ENCODE assay signal across 10 cellular contexts in genomic region chr11:32792111-32792947, GRCh38. TPM values are rescaled to one million over a fixed set of nuclear protein-coding genes. Genes with fewer than 3 reads are reported as not detected.
DNase-seq lines count a peak whose midpoint lies in the region; ATAC-seq and TF ChIP-seq lines count a peak whose summit lies in the region.
"Had no signal": no experiment of that assay in that cellular context is flagged by ENCODE, and none has a peak within 500 bp of the region (broad histone marks: within the 10 kb centered on the region; RNA-seq: fewer than 3 reads in every experiment).

No MANE protein-coding gene starts in this region.

- POLR2A ChIA-PET in activated CD8-positive, alpha-beta T cell treated with anti-CD3 and anti-CD28 coated beads, Interleukin-2, amount 10 ng/mL, durations not matched to agents 7 days and 5 days (lab: Charles Lee): no interaction called here

- H3K9me3 ChIP-seq in HUES64 (ENCODE audit: insufficient read depth, low read depth, low read length): no peaks in the 10 kb centered on the region
- no peaks in the 10 kb centered on the region for H3K9me3 ChIP-seq in hepatocyte (ENCODE audit: low read depth)
- no peaks in the 10 kb centered on the region for H3K9me3 ChIP-seq in WERI-Rb-1 (ENCODE audit: severe bottlenecking)
- no peaks in the 10 kb centered on the region for H3K9me3 ChIP-seq in ovary

- peak overlapping the region; percentile 63 for H3K4me2 ChIP-seq in hepatocyte

- H2AFZ ChIP-seq in hepatocyte: no peak overlapping the region

- H3K36me3 Mint-ChIP-seq in activated CD8-positive, alpha-beta T cell treated with anti-CD3 and anti-CD28 coated beads, Interleukin-2, amount 10 ng/mL, durations not matched to agents 7 days and 5 days (ENCODE audit: low read depth): no peaks in the 10 kb centered on the region

- no peak overlapping the region for H3K4me3 Mint-ChIP-seq in activated CD8-positive, alpha-beta T cell treated with anti-CD3 and anti-CD28 coated beads, Interleukin-2, amount 10 ng/mL, durations not matched to agents 7 days and 5 days
- H3K4me3 Mint-ChIP-seq: T-helper 17 cell had no signal

- DNase-seq in A172 (ENCODE audit: low spot score) (peak; percentile 5), hepatocyte (ENCODE audit: low spot score) (no peak), WERI-Rb-1 (no peak), ovary (no peak), middle frontal gyrus (ENCODE audit: extremely low spot score, low spot score) (no peak)
- DNase-seq in activated CD8-positive, alpha-beta T cell treated with anti-CD3 and anti-CD28 coated beads, Interleukin-2, amount 10 ng/mL, durations not matched to agents 7 days and 5 days: no peak

- peaks cover 16% of the 10 kb centered on the region for H3K27me3 Mint-ChIP-seq in activated CD8-positive, alpha-beta T cell treated with anti-CD3 and anti-CD28 coated beads, Interleukin-2, amount 10 ng/mL, durations not matched to agents 7 days and 5 days (ENCODE audit: low read depth)

- CTCF ChIA-PET in activated CD8-positive, alpha-beta T cell treated with anti-CD3 and anti-CD28 coated beads, Interleukin-2, amount 10 ng/mL, durations not matched to agents 7 days and 5 days (lab: Charles Lee): interaction anchor here (0.7 to 3.1 kb wide), 10 partner anchors 9 to 469 kb away, joined by 3 to 14 read pairs (median 4); no protein-coding TSS in a partner anchor

- TF ChIP-seq CTCF in hepatocyte (IDR thresholded peaks at IDR 0.05; ENCODE audit: poor library complexity): no peak
- no peak for TF ChIP-seq CTCF in WERI-Rb-1 (IDR thresholded peaks at IDR 0.05; ENCODE audit: low read depth, low read length)
- TF ChIP-seq CTCF in ovary (IDR thresholded peaks at IDR 0.05): no peak

- H3K9me3 Mint-ChIP-seq in activated CD8-positive, alpha-beta T cell treated with anti-CD3 and anti-CD28 coated beads, Interleukin-2, amount 10 ng/mL, durations not matched to agents 7 days and 5 days (ENCODE audit: insufficient read depth): no peaks in the 10 kb centered on the region

- peak; percentile 8 for ATAC-seq in GM21381 (IDR thresholded peaks at IDR 0.05; ENCODE audit: unreplicated experiment)
- no peak for ATAC-seq in activated CD8-positive, alpha-beta T cell treated with anti-CD3 and anti-CD28 coated beads, Interleukin-2, amount 10 ng/mL, durations not matched to agents 7 days and 5 days

- H3K36me3 ChIP-seq in HUES64 (ENCODE audit: insufficient read depth, low read length): no peaks in the 10 kb centered on the region
- H3K36me3 ChIP-seq in hepatocyte (replicated peaks; ENCODE audit: insufficient read depth, low read depth): no peaks in the 10 kb centered on the region
- H3K36me3 ChIP-seq in WERI-Rb-1: no peaks in the 10 kb centered on the region
- no peaks in the 10 kb centered on the region for H3K36me3 ChIP-seq in ovary

- 47% methylated on average over 5 of the region's 6 CpGs for WGBS in HUES64
- WGBS in hepatocyte (ENCODE audit: low lambda C conversion rate, missing lambda C conversion rate): 38% methylated on average over 6 of the region's 6 CpGs
- WGBS in ovary, 3 donors: 30 to 39% (median 34%) methylated on average over 6 of the region's 6 CpGs

- no peak for TF ChIP-seq EP300 in ovary (IDR thresholded peaks at IDR 0.05)

- no peaks in the 10 kb centered on the region for H3K4me1 ChIP-seq in HUES64 (ENCODE audit: insufficient read depth, low read length)
- no peaks in the 10 kb centered on the region for H3K4me1 ChIP-seq in hepatocyte (ENCODE audit: insufficient read depth)
- no peaks in the 10 kb centered on the region for H3K4me1 ChIP-seq in ovary (ENCODE audit: insufficient read depth)

- no peak overlapping the region for H3K9ac ChIP-seq in HUES64 (ENCODE audit: low read depth, low read length)

- H3K27ac ChIP-seq in HUES64 (ENCODE audit: low read depth, low read length) (no peak overlapping the region), hepatocyte (no peak overlapping the region), WERI-Rb-1 (no peak overlapping the region), ovary (no peak overlapping the region)

- H3K4me3 ChIP-seq in HUES64 (ENCODE audit: low read length): peak overlapping the region; percentile 18; the same call in 1 of the 2 replicates
- no peak overlapping the region for H3K4me3 ChIP-seq in hepatocyte
- no peak overlapping the region for H3K4me3 ChIP-seq in WERI-Rb-1 (ENCODE audit: low read depth, low read length)
- H3K4me3 ChIP-seq in ovary: no peak overlapping the region

- no peaks in the 10 kb centered on the region for H3K9me2 ChIP-seq in hepatocyte (replicated peaks; ENCODE audit: insufficient read depth)

- H3K79me2 ChIP-seq in hepatocyte: no peaks in the 10 kb centered on the region

- H3K27ac Mint-ChIP-seq in activated CD8-positive, alpha-beta T cell treated with anti-CD3 and anti-CD28 coated beads, Interleukin-2, amount 10 ng/mL, durations not matched to agents 7 days and 5 days: no peak overlapping the region
- H3K27ac Mint-ChIP-seq: T-helper 17 cell had no signal

- H4K20me1 ChIP-seq in hepatocyte (ENCODE audit: insufficient read depth, poor library complexity, severe bottlenecking): no peaks in the 10 kb centered on the region

- intact Hi-C loops in ovary (cut with DNase I): loop anchor here in 3 of 4 donors (2.0 to 10.0 kb wide), 3 partner anchors 80 to 478 kb away; no protein-coding TSS in a partner anchor

- TF ChIP-seq POLR2A in ovary (IDR thresholded peaks at IDR 0.05): no peak

- H3K27me3 ChIP-seq in HUES64 (ENCODE audit: insufficient read depth, low read length): no peaks in the 10 kb centered on the region
- no peaks in the 10 kb centered on the region for H3K27me3 ChIP-seq in hepatocyte
- peaks cover 15% of the 10 kb centered on the region for H3K27me3 ChIP-seq in WERI-Rb-1 (ENCODE audit: insufficient read depth, low read depth, severe bottlenecking)
- no peaks in the 10 kb centered on the region for H3K27me3 ChIP-seq in ovary

- peaks cover 4% of the 10 kb centered on the region for H3K4me1 Mint-ChIP-seq in activated CD8-positive, alpha-beta T cell treated with anti-CD3 and anti-CD28 coated beads, Interleukin-2, amount 10 ng/mL, durations not matched to agents 7 days and 5 days (ENCODE audit: low read depth)

RNA-seq across cellular contexts. Expression of gene CCDC73, which starts 2.1 kb away (rescaled TPM):
- not detected in 2 replicates for total RNA-seq in A172 (2014; rRNA removed; shearing (Covaris generic))
- polyA plus RNA-seq in HUES64 (2013, experiment 1 of 2): not detected
- polyA plus RNA-seq in HUES64 (2013, experiment 2 of 2): not detected
- total RNA-seq in hepatocyte (0.03 and 0.12 TPM in 2 replicates), ovary (1 to 10 TPM in 3 of 7 donors, under 1 TPM in 4; 0.23 to 1.6 (median 0.98) TPM)
- polyA plus RNA-seq in hepatocyte (0.06 TPM in 1 of 2 replicates, not detected in the other), ovary (1 to 10 TPM in 1 of 2 donors, under 1 TPM in 1; 0.28 to 1.5 TPM)
- not detected for total RNA-seq in activated CD8-positive, alpha-beta T cell treated with anti-CD3 and anti-CD28 coated beads, Interleukin-2, amount 10 ng/mL, durations not matched to agents 7 days and 5 days
- total RNA-seq: T-helper 17 cell had no signal

RNA-seq across cellular contexts. Expression of gene PRRG4, which starts 37.4 kb away (rescaled TPM):
- 1.9 and 3.1 TPM in 2 replicates for total RNA-seq in A172 (2014; rRNA removed; shearing (Covaris generic))
- 0.20 TPM for polyA plus RNA-seq in HUES64 (2013, experiment 1 of 2)
- 0.57 TPM for polyA plus RNA-seq in HUES64 (2013, experiment 2 of 2)
- 9.2 and 12.1 TPM in 2 replicates for total RNA-seq in hepatocyte
- 3.0 TPM in 2 replicates for polyA plus RNA-seq in hepatocyte
- total RNA-seq in activated CD8-positive, alpha-beta T cell treated with anti-CD3 and anti-CD28 coated beads, Interleukin-2, amount 10 ng/mL, durations not matched to agents 7 days and 5 days: under 1 TPM; 0.24 to 0.26 TPM
- total RNA-seq in ovary: 1 to 10 TPM in 2 of 7 donors, under 1 TPM in 5; 0.20 to 6.5 (median 0.48) TPM
- 1 to 10 TPM in 1 of 2 donors, under 1 TPM in 1; 0.17 to 1.1 TPM for polyA plus RNA-seq in ovary
- polyA plus RNA-seq: neural cell had no signal
